15 cellular contexts compared by ENCODE assay signal in the genomic region with DNA sequence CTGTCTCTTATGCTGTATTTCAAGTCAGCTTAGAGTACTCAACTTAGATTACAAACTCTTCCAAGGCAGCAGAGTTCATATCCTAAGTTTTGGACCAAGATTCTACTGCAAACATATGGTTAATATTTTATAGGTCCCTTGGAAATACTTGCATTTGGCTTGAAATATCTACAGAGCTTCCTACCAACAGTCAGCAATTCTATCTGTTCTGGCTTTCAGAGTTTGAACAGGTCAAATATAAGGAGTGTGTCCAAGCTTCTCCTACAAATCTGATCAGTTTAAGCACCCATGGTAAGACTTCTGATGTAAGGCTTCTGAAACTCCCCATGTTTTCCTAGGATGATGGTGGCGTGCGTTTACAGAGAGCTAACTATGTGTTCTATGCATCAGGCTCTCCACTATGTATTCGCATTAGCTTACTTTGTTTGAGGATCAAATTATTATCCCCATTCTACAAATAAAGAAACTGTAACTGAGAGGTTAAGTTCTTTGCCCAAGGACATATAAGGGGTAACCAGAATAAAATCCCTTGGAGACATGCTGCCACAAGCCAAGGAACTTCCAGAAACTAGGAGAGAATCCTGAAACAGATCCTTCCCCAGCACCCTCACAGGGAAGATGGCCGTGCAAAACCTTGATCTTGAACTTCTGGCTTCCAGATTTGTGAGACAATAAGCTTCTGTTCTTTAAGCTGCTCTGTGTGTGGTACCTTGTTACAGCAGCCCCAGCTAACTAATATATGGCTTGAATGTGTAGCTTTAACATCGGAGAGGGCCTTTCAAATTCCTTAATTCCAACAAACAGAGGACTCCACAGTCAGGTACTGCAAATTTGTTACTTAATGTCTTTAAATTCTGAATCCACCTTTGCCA. TPM values are rescaled to one million over a fixed set of nuclear protein-coding genes. Genes with fewer than 3 reads are reported as not detected.
DNase-seq lines count a peak whose midpoint lies in the region; ATAC-seq and TF ChIP-seq lines count a peak whose summit lies in the region.
"Had no signal": no experiment of that assay in that cellular context is flagged by ENCODE, and none has a peak within 500 bp of the region (broad histone marks: within the 10 kb centered on the region; RNA-seq: fewer than 3 reads in every experiment).

No MANE protein-coding gene starts in this region.

- intact Hi-C loops in ascending aorta (cut with DNase I): loop anchor here (5.0 kb wide), 1 partner anchor 34 kb away; no protein-coding TSS in a partner anchor

- H3K4me3 Mint-ChIP-seq in osteocyte (ENCODE audit: unreplicated experiment): no peak overlapping the region

- H3K27ac ChIP-seq in ascending aorta: peak overlapping the region; percentile 57 to 88
- H3K27ac ChIP-seq: SJSA1 had no signal

- H3K9me3 Mint-ChIP-seq in osteocyte (ENCODE audit: unreplicated experiment): no peaks in the 10 kb centered on the region
- H3K9me3 Mint-ChIP-seq: activated naive CD4-positive, alpha-beta T cell treated with anti-CD3 and anti-CD28 coated beads, Interleukin-2, amount 50 U/mL, for 72 hours had no signal

- DNase-seq in ascending aorta (ENCODE audit: low spot score in 2 of 2) (no peak), osteocyte (ENCODE audit: extremely low spot score, unreplicated experiment) (no peak), A172 (ENCODE audit: low spot score) (no peak), OCI-M2 (lab: John Stamatoyannopoulos, UW; ENCODE audit: unreplicated experiment) (no peak)
- DNase-seq: activated CD4-positive, alpha-beta T cell treated with anti-CD3 and anti-CD28 coated beads, Interleukin-2, amount 50 U/mL, for 4 hours; glutamatergic neuron; NCI-H1694 treated with DMSO at 0.1 percent for 48 hours; stimulated activated CD8-positive, alpha-beta memory T cell treated with anti-CD3 and anti-CD28 coated beads, Interleukin-4, amount 100 ng/mL, for 48 hours had no signal

- H3K27me3 Mint-ChIP-seq in osteocyte (ENCODE audit: unreplicated experiment): no peaks in the 10 kb centered on the region

- peaks cover 0 to 6% of the 10 kb centered on the region in 2 donors for H3K36me3 ChIP-seq in ascending aorta
- H3K36me3 ChIP-seq: SJSA1 had no signal

- ATAC-seq in GM18861 (IDR thresholded peaks at IDR 0.05; ENCODE audit: unreplicated experiment) (peak; percentile 5), HG02981 (IDR thresholded peaks at IDR 0.05; ENCODE audit: unreplicated experiment) (peak; percentile 4), HG02973 (IDR thresholded peaks at IDR 0.05; ENCODE audit: unreplicated experiment) (no peak), GM19351 (IDR thresholded peaks at IDR 0.05; ENCODE audit: unreplicated experiment) (no peak)
- ATAC-seq: activated naive CD4-positive, alpha-beta T cell treated with anti-CD3 and anti-CD28 coated beads, Interleukin-2, amount 50 U/mL, for 72 hours had no signal

- H3K4me1 Mint-ChIP-seq in osteocyte (ENCODE audit: unreplicated experiment): peaks cover 61% of the 10 kb centered on the region

- H3K36me3 Mint-ChIP-seq in osteocyte (ENCODE audit: unreplicated experiment): peaks cover 2% of the 10 kb centered on the region
- H3K36me3 Mint-ChIP-seq: activated naive CD4-positive, alpha-beta T cell treated with anti-CD3 and anti-CD28 coated beads, Interleukin-2, amount 50 U/mL, for 72 hours had no signal

- H3K27me3 ChIP-seq in ascending aorta: no peaks in the 10 kb centered on the region
- H3K27me3 ChIP-seq: SJSA1 had no signal

- TF ChIP-seq CTCF in ascending aorta (IDR thresholded peaks at IDR 0.05): no peak
- TF ChIP-seq CTCF in osteocyte (IDR thresholded peaks at IDR 0.05): no peak

- H3K4me3 ChIP-seq in ascending aorta: no peak overlapping the region
- H3K4me3 ChIP-seq: SJSA1, skin epidermis had no signal

- H3K9me3 ChIP-seq in ascending aorta: no peaks in the 10 kb centered on the region
- H3K9me3 ChIP-seq: SJSA1 had no signal

- peaks cover 9 to 45% of the 10 kb centered on the region in 2 donors for H3K4me1 ChIP-seq in ascending aorta

- H3K27ac Mint-ChIP-seq in osteocyte (ENCODE audit: unreplicated experiment): peak overlapping the region; percentile 50
- H3K27ac Mint-ChIP-seq: activated naive CD4-positive, alpha-beta T cell treated with anti-CD3 and anti-CD28 coated beads, Interleukin-2, amount 50 U/mL, for 72 hours had no signal

RNA-seq across cellular contexts. Expression of a gene that starts 55.1 kb away (rescaled TPM):
- total RNA-seq in ascending aorta: 30.9 TPM
- total RNA-seq in osteocyte: 38.5 and 38.7 TPM in 2 replicates
- total RNA-seq in A172 (2014; rRNA removed; shearing (Covaris generic)): 38.2 and 38.8 TPM in 2 replicates
- total RNA-seq: activated naive CD4-positive, alpha-beta T cell treated with anti-CD3 and anti-CD28 coated beads, Interleukin-2, amount 50 U/mL, for 72 hours had no signal

Comparison
In these comparisons a context has a peak if more than half of its experiments do, and no peak if none do; other contexts are left out.
1. ATAC-seq: peak in GM18861 (single experiment) and HG02981 (single experiment); none in HG02973 (single experiment) and GM19351 (single experiment).